In genomic region chr11:73390601-73391565, GRCh38 we compare ENCODE assay signal across 16 cellular contexts.
"Had no signal": no experiment of that assay in that cellular context is flagged by ENCODE, and none has a peak within 500 bp of the region (broad histone marks: within the 10 kb centered on the region; RNA-seq: fewer than 3 reads in every experiment).

No MANE protein-coding gene starts in this region.

- H3K4me3 Mint-ChIP-seq: stimulated activated naive CD8-positive, alpha-beta T cell treated with anti-CD3 and anti-CD28 coated beads, Interleukin-15, Interleukin-2, amounts not matched to agents 100 ng/mL and 50 ng/mL, for 24 hours; T-helper 1 cell treated with Interleukin-12 subunit alpha and Interleukin-12 subunit beta and Interleukin-4 antibody, amounts not matched to agents 30 μg/mL and 1 μg/mL, for 36 hours had no signal

- H3K9me3 Mint-ChIP-seq: activated naive CD4-positive, alpha-beta T cell treated with anti-CD3 and anti-CD28 coated beads, Interleukin-2, amount 50 U/mL, for 72 hours; stimulated activated naive CD8-positive, alpha-beta T cell treated with anti-CD3 and anti-CD28 coated beads, Interleukin-15, Interleukin-2, amounts not matched to agents 100 ng/mL and 50 ng/mL, for 24 hours; T-helper 1 cell treated with Interleukin-12 subunit alpha and Interleukin-12 subunit beta and Interleukin-4 antibody, amounts not matched to agents 30 μg/mL and 1 μg/mL, for 36 hours had no signal

- H3K27me3 ChIP-seq: brain microvascular endothelial cell, hepatocyte, right lobe of liver, testis, upper lobe of right lung had no signal

- H3K36me3 ChIP-seq: right lobe of liver, upper lobe of right lung had no signal

- H3K4me2 ChIP-seq: hepatocyte had no signal

- H3K9me3 ChIP-seq: right lobe of liver, testis, upper lobe of right lung had no signal

- DNase-seq: activated CD4-positive, alpha-beta T cell treated with anti-CD3 and anti-CD28 coated beads for 48 hours; activated effector memory CD4-positive, alpha-beta T cell treated with Interleukin-2 at 50 U/mL for 16 hours; amniotic stem cell; brain microvascular endothelial cell; cerebellar nuclear complex; kidney; midbrain; stimulated activated CD4-positive, alpha-beta T cell treated with anti-CD3 and anti-CD28 coated beads, Interleukin-1b, Interleukin-23, amount 100 ng/mL, for 48 hours; testis; upper lobe of right lung had no signal

- H3K27ac ChIP-seq: brain microvascular endothelial cell, hepatocyte, right lobe of liver, testis, upper lobe of right lung had no signal

- H3K4me3 ChIP-seq: hepatocyte, right lobe of liver, testis, upper lobe of right lung had no signal

- H3K27me3 Mint-ChIP-seq: progenitor cell of endocrine pancreas; stimulated activated naive CD8-positive, alpha-beta T cell treated with anti-CD3 and anti-CD28 coated beads, Interleukin-15, Interleukin-2, amounts not matched to agents 100 ng/mL and 50 ng/mL, for 24 hours had no signal

- H3K27ac Mint-ChIP-seq: progenitor cell of endocrine pancreas; T-helper 1 cell treated with Interleukin-12 subunit alpha and Interleukin-12 subunit beta and Interleukin-4 antibody, amounts not matched to agents 30 μg/mL and 1 μg/mL, for 36 hours had no signal

- ATAC-seq: activated naive CD4-positive, alpha-beta T cell treated with anti-CD3 and anti-CD28 coated beads, Interleukin-2, amount 50 U/mL, for 72 hours; right lobe of liver; upper lobe of right lung had no signal

- H2AFZ ChIP-seq: hepatocyte had no signal

- H3K36me3 Mint-ChIP-seq: activated naive CD4-positive, alpha-beta T cell treated with anti-CD3 and anti-CD28 coated beads, Interleukin-2, amount 50 U/mL, for 72 hours had no signal

- H3K4me1 ChIP-seq: testis had no signal
